ENCODE assay signal across 1 cellular context in genomic region chr17:33012522-33013033, GRCh38.
TF ChIP-seq lines count a peak whose summit lies in the region.

No MANE protein-coding gene starts in this region.

TF ChIP-seq in SK-N-SH, 30 proteins besides CTCF, POLR2A, EP300 and RAD21 (continued from another document):
- TF ChIP-seq IRF3 (IDR thresholded peaks at IDR 0.05; ENCODE audit: low read depth, low read length): no peak
- peak; percentile 70 for TF ChIP-seq JUND (IDR thresholded peaks at IDR 0.05)
- peak; percentile 74; the same call in 1 of the 2 replicates for TF ChIP-seq FOSL2 (IDR thresholded peaks at IDR 0.05; ENCODE audit: borderline replicate concordance, low read depth)
- no peak for TF ChIP-seq SIN3A (IDR thresholded peaks at IDR 0.05; ENCODE audit: borderline replicate concordance, low read depth, low read length)
- TF ChIP-seq YY1 (IDR thresholded peaks at IDR 0.05; ENCODE audit: low read depth): no peak
- peak; percentile 96 for TF ChIP-seq MAX (IDR thresholded peaks at IDR 0.05; ENCODE audit: low read depth)
- TF ChIP-seq ELF1 (IDR thresholded peaks at IDR 0.05): no peak
- no peak for TF ChIP-seq MXI1 (IDR thresholded peaks at IDR 0.05; ENCODE audit: low read depth, low read length)
- no peak for TF ChIP-seq RFX5 (IDR thresholded peaks at IDR 0.05; ENCODE audit: low read length)
